Comparison of ENCODE assay signal across 23 cellular contexts in genomic region chr14:91274796-91275195, GRCh38. TPM values are rescaled to one million over a fixed set of nuclear protein-coding genes. Genes with fewer than 3 reads are reported as not detected.
A peak's percentile ranks its signal among the peaks of the same experiment; 100 is the strongest.
DNase-seq lines count a peak whose midpoint lies in the region; ATAC-seq and TF ChIP-seq lines count a peak whose summit lies in the region.
"Had no signal": no experiment of that assay in that cellular context is flagged by ENCODE, and none has a peak within 500 bp of the region (broad histone marks: within the 10 kb centered on the region; RNA-seq: fewer than 3 reads in every experiment).

No MANE protein-coding gene starts in this region.

- peaks cover 3% of the 10 kb centered on the region for H3K4me1 ChIP-seq in lower lobe of right lung
- H3K4me1 ChIP-seq: BLaER1 treated with 17β-estradiol and CSF1 and Interleukin-3, amounts not matched to agents 10 nM and 100 nM; Peyer's patch had no signal

- POLR2A ChIA-PET in activated CD4-positive, alpha-beta memory T cell treated with anti-CD3 and anti-CD28 coated beads for 36 hours (lab: Charles Lee): interaction anchor here (0.7 kb wide), 1 partner anchor 16 kb away, joined by 3 read pairs; no protein-coding TSS in a partner anchor

- no peak for TF ChIP-seq CTCF in lower lobe of right lung (IDR thresholded peaks at IDR 0.05)

- no peaks in the 10 kb centered on the region for H3K9me3 ChIP-seq in lower lobe of right lung
- H3K9me3 ChIP-seq: BLaER1 treated with 17β-estradiol and CSF1 and Interleukin-3, amounts not matched to agents 10 nM and 100 nM; Peyer's patch; transverse colon had no signal

- H3K27ac Mint-ChIP-seq in activated naive CD4-positive, alpha-beta T cell treated with anti-CD3 and anti-CD28 coated beads, Interleukin-2, amount 50 U/mL, for 24 hours: peak overlapping the region; percentile 23
- H3K27ac Mint-ChIP-seq in activated CD4-positive, alpha-beta memory T cell treated with anti-CD3 and anti-CD28 coated beads for 36 hours: peak overlapping the region; percentile 24
- H3K27ac Mint-ChIP-seq in stimulated activated naive CD8-positive, alpha-beta T cell treated with anti-CD3 and anti-CD28 coated beads, Interleukin-15, amount 100 ng/mL, for 72 hours: peak overlapping the region; percentile 72 to 84
- H3K27ac Mint-ChIP-seq: dendritic cell treated with granulocyte-macrophage colony-stimulating factor and Interleukin-4, amounts not matched to agents 40 ng/mL and 50 ng/mL, for 4 days; WTC11 had no signal

- DNase-seq in activated naive CD4-positive, alpha-beta T cell treated with Interleukin-2 at 50 U/mL for 16 hours: no peak
- no peak for DNase-seq in activated CD4-positive, alpha-beta memory T cell treated with anti-CD3 and anti-CD28 coated beads for 36 hours
- peak; percentile 13 for DNase-seq in lower lobe of right lung
- no peak for DNase-seq in stimulated activated naive CD8-positive, alpha-beta T cell treated with anti-CD3 and anti-CD28 coated beads, Interleukin-15, amount 100 ng/mL, for 72 hours
- no peak for DNase-seq in NOMO-1 treated with dmso at 0.1 percent for 144 hours (lab: John Stamatoyannopoulos, UW; ENCODE audit: unreplicated experiment)
- DNase-seq in activated gamma-delta T cell treated with Interleukin-2 at 50 U/mL for 16 hours: no peak
- DNase-seq: activated T-cell treated with anti-CD3 and anti-CD28 coated beads, Interleukin-2, amount 50 U/mL, for 4 hours; Calu3; HCEC 1CT; left colon; mesenchymal stem cell; NCI-H1092 treated with DMSO at 0.1 percent for 48 hours; NCI-H187 treated with DMSO at 0.1 percent for 48 hours; NCI-H524 treated with DMSO at 0.1 percent for 48 hours; occipital lobe; Peyer's patch; SW 1271; transverse colon had no signal

- CTCF ChIA-PET in activated CD4-positive, alpha-beta memory T cell treated with anti-CD3 and anti-CD28 coated beads for 36 hours (lab: Charles Lee): interaction anchor here (1.1 to 2.2 kb wide), 4 partner anchors 11 to 102 kb away, joined by 4 to 10 read pairs (median 5); no protein-coding TSS in a partner anchor

- no peak overlapping the region for H3K27ac ChIP-seq in lower lobe of right lung
- H3K27ac ChIP-seq: BLaER1 treated with 17β-estradiol and CSF1 and Interleukin-3, amounts not matched to agents 10 nM and 100 nM; Peyer's patch; transverse colon had no signal

- H3K4me1 Mint-ChIP-seq in activated naive CD4-positive, alpha-beta T cell treated with anti-CD3 and anti-CD28 coated beads, Interleukin-2, amount 50 U/mL, for 24 hours: peaks cover 4% of the 10 kb centered on the region
- H3K4me1 Mint-ChIP-seq in activated CD4-positive, alpha-beta memory T cell treated with anti-CD3 and anti-CD28 coated beads for 36 hours (ENCODE audit: low read depth): no peaks in the 10 kb centered on the region
- H3K4me1 Mint-ChIP-seq in stimulated activated naive CD8-positive, alpha-beta T cell treated with anti-CD3 and anti-CD28 coated beads, Interleukin-15, amount 100 ng/mL, for 72 hours: peaks cover 8% of the 10 kb centered on the region
- H3K4me1 Mint-ChIP-seq: WTC11 had no signal

- H3K9me3 Mint-ChIP-seq in activated naive CD4-positive, alpha-beta T cell treated with anti-CD3 and anti-CD28 coated beads, Interleukin-2, amount 50 U/mL, for 24 hours: no peaks in the 10 kb centered on the region
- H3K9me3 Mint-ChIP-seq in activated CD4-positive, alpha-beta memory T cell treated with anti-CD3 and anti-CD28 coated beads for 36 hours: no peaks in the 10 kb centered on the region
- H3K9me3 Mint-ChIP-seq in stimulated activated naive CD8-positive, alpha-beta T cell treated with anti-CD3 and anti-CD28 coated beads, Interleukin-15, amount 100 ng/mL, for 72 hours: no peaks in the 10 kb centered on the region
- H3K9me3 Mint-ChIP-seq: activated T-cell treated with anti-CD3 and anti-CD28 coated beads, Interleukin-2, amount 50 U/mL, for 4 hours; central memory CD8-positive, alpha-beta T cell; dendritic cell treated with granulocyte-macrophage colony-stimulating factor and Interleukin-4, amounts not matched to agents 40 ng/mL and 50 ng/mL, for 4 days; WTC11 had no signal

- H3K4me3 ChIP-seq in lower lobe of right lung: no peak overlapping the region
- H3K4me3 ChIP-seq: BLaER1 treated with 17β-estradiol and CSF1 and Interleukin-3, amounts not matched to agents 10 nM and 100 nM; Peyer's patch; transverse colon had no signal

- H3K4me3 Mint-ChIP-seq in activated naive CD4-positive, alpha-beta T cell treated with anti-CD3 and anti-CD28 coated beads, Interleukin-2, amount 50 U/mL, for 24 hours: no peak overlapping the region
- H3K4me3 Mint-ChIP-seq in activated CD4-positive, alpha-beta memory T cell treated with anti-CD3 and anti-CD28 coated beads for 36 hours: no peak overlapping the region
- no peak overlapping the region for H3K4me3 Mint-ChIP-seq in stimulated activated naive CD8-positive, alpha-beta T cell treated with anti-CD3 and anti-CD28 coated beads, Interleukin-15, amount 100 ng/mL, for 72 hours
- H3K4me3 Mint-ChIP-seq: activated T-cell treated with anti-CD3 and anti-CD28 coated beads, Interleukin-2, amount 50 U/mL, for 4 hours; central memory CD8-positive, alpha-beta T cell; dendritic cell treated with granulocyte-macrophage colony-stimulating factor and Interleukin-4, amounts not matched to agents 40 ng/mL and 50 ng/mL, for 4 days; WTC11 had no signal

- ATAC-seq in lower lobe of right lung: no peak
- ATAC-seq in stimulated activated naive CD8-positive, alpha-beta T cell treated with anti-CD3 and anti-CD28 coated beads, Interleukin-15, amount 100 ng/mL, for 72 hours: no peak
- ATAC-seq: activated T-cell treated with anti-CD3 and anti-CD28 coated beads, Interleukin-2, amount 50 U/mL, for 4 hours; left colon; WTC11 had no signal

- no peaks in the 10 kb centered on the region for H3K27me3 ChIP-seq in lower lobe of right lung (ENCODE audit: low read depth)
- H3K27me3 ChIP-seq: BLaER1 treated with 17β-estradiol and CSF1 and Interleukin-3, amounts not matched to agents 10 nM and 100 nM; Peyer's patch; transverse colon had no signal

- no peaks in the 10 kb centered on the region for H3K27me3 Mint-ChIP-seq in activated naive CD4-positive, alpha-beta T cell treated with anti-CD3 and anti-CD28 coated beads, Interleukin-2, amount 50 U/mL, for 24 hours
- H3K27me3 Mint-ChIP-seq in activated CD4-positive, alpha-beta memory T cell treated with anti-CD3 and anti-CD28 coated beads for 36 hours: no peaks in the 10 kb centered on the region
- no peaks in the 10 kb centered on the region for H3K27me3 Mint-ChIP-seq in stimulated activated naive CD8-positive, alpha-beta T cell treated with anti-CD3 and anti-CD28 coated beads, Interleukin-15, amount 100 ng/mL, for 72 hours
- H3K27me3 Mint-ChIP-seq: central memory CD8-positive, alpha-beta T cell; dendritic cell treated with granulocyte-macrophage colony-stimulating factor and Interleukin-4, amounts not matched to agents 40 ng/mL and 50 ng/mL, for 4 days had no signal

- intact Hi-C loops in activated CD4-positive, alpha-beta memory T cell treated with anti-CD3 and anti-CD28 coated beads for 36 hours (cut with micrococcal nuclease): no loop called here
- intact Hi-C loops in lower lobe of right lung (cut with DNase I): no loop called here

- H3K36me3 Mint-ChIP-seq in activated naive CD4-positive, alpha-beta T cell treated with anti-CD3 and anti-CD28 coated beads, Interleukin-2, amount 50 U/mL, for 24 hours: peaks cover 8% of the 10 kb centered on the region
- H3K36me3 Mint-ChIP-seq in activated CD4-positive, alpha-beta memory T cell treated with anti-CD3 and anti-CD28 coated beads for 36 hours: peaks cover 40% of the 10 kb centered on the region

- H3K36me3 ChIP-seq in lower lobe of right lung: peaks cover 63% of the 10 kb centered on the region

RNA-seq across cellular contexts. Expression of gene GPR68, which starts 30.3 kb away (rescaled TPM):
- total RNA-seq in activated CD4-positive, alpha-beta memory T cell treated with anti-CD3 and anti-CD28 coated beads for 36 hours: 1 to 10 TPM; 6.5 to 6.9 TPM
- total RNA-seq in lower lobe of right lung: 3.4 TPM
- total RNA-seq: Calu3 had no signal

Comparison
In these comparisons a context has a peak if more than half of its experiments do, and no peak if none do; other contexts are left out.
1. H3K27ac Mint-ChIP-seq: peak in every context shown above with its lines; median percentile 78 in stimulated activated naive CD8-positive, alpha-beta T cell treated with anti-CD3 and anti-CD28 coated beads, Interleukin-15, amount 100 ng/mL, for 72 hours; 24 in activated CD4-positive, alpha-beta memory T cell treated with anti-CD3 and anti-CD28 coated beads for 36 hours; 23 in activated naive CD4-positive, alpha-beta T cell treated with anti-CD3 and anti-CD28 coated beads, Interleukin-2, amount 50 U/mL, for 24 hours.